In genomic region chr2:191656389-191656788, GRCh38 we compare ENCODE assay signal across 18 cellular contexts. TPM values are rescaled to one million over a fixed set of nuclear protein-coding genes. Genes with fewer than 3 reads are reported as not detected.
DNase-seq lines count a peak whose midpoint lies in the region; ATAC-seq and TF ChIP-seq lines count a peak whose summit lies in the region.
"Had no signal": no experiment of that assay in that cellular context is flagged by ENCODE, and none has a peak within 500 bp of the region (broad histone marks: within the 10 kb centered on the region; RNA-seq: fewer than 3 reads in every experiment).

No MANE protein-coding gene starts in this region.

- no peak for TF ChIP-seq POLR2A in esophagus squamous epithelium (IDR thresholded peaks at IDR 0.05)
- no peak for TF ChIP-seq POLR2A in right lobe of liver (IDR thresholded peaks at IDR 0.05)

- H3K36me3 ChIP-seq in esophagus squamous epithelium = no peaks in the 10 kb centered on the region
- H3K36me3 ChIP-seq in right lobe of liver = no peaks in the 10 kb centered on the region
- H3K36me3 ChIP-seq in aorta (ENCODE audit: control insufficient read depth in 1 of 2, insufficient read depth in 2 of 2, low read length in 1 of 2) = no peaks in the 10 kb centered on the region
- H3K36me3 ChIP-seq: heart right ventricle had no signal

- intact Hi-C loops in Right ventricle myocardium inferior (cut with DNase I) (no loop called here), cardiac septum (cut with DNase I) (no loop called here), esophagus squamous epithelium (cut with DNase I) (no loop called here), right lobe of liver (cut with DNase I) (no loop called here), aorta (cut with DNase I) (no loop called here)

- H3K27ac ChIP-seq in esophagus squamous epithelium (peak overlapping the region in 3 of 4 donors; percentile 27 to 61 (median 48)), right lobe of liver (peak overlapping the region; percentile 42 to 70 (median 49)), aorta (ENCODE audit: low read depth in 1 of 2, low read length in 2 of 2) (no peak overlapping the region)
- H3K27ac ChIP-seq: dorsolateral prefrontal cortex had no signal

- no peak for TF ChIP-seq CTCF in esophagus squamous epithelium (IDR thresholded peaks at IDR 0.05)
- TF ChIP-seq CTCF in right lobe of liver (IDR thresholded peaks at IDR 0.05) = no peak

- H3K4me1 ChIP-seq in esophagus squamous epithelium (peaks cover 0 to 15% (median 4%) of the 10 kb centered on the region in 3 donors), right lobe of liver (peaks cover 0 to 21% (median 4%) of the 10 kb centered on the region in 4 donors), aorta (ENCODE audit: control insufficient read depth in 1 of 2, insufficient read depth in 2 of 2, low read length in 2 of 2) (no peaks in the 10 kb centered on the region)

- ATAC-seq in Right ventricle myocardium inferior (peak; percentile 91), right lobe of liver (peak; percentile 79 to 91 (median 85)), aorta (ENCODE audit: low FRiP score) (peak; percentile 69), GM19351 (IDR thresholded peaks at IDR 0.05; ENCODE audit: unreplicated experiment) (no peak), GM21381 (IDR thresholded peaks at IDR 0.05; ENCODE audit: unreplicated experiment) (no peak)

- H3K9me3 ChIP-seq in esophagus squamous epithelium = no peaks in the 10 kb centered on the region
- no peaks in the 10 kb centered on the region for H3K9me3 ChIP-seq in right lobe of liver
- H3K9me3 ChIP-seq in aorta (ENCODE audit: control insufficient read depth, low read length) = no peaks in the 10 kb centered on the region
- H3K9me3 ChIP-seq: heart right ventricle had no signal

- H3K27me3 ChIP-seq in esophagus squamous epithelium (no peaks in the 10 kb centered on the region), right lobe of liver (no peaks in the 10 kb centered on the region), aorta (ENCODE audit: control insufficient read depth in 1 of 2, insufficient read depth in 2 of 2, low read length in 1 of 2) (no peaks in the 10 kb centered on the region)
- H3K27me3 ChIP-seq: dorsolateral prefrontal cortex, heart right ventricle had no signal

- DNase-seq in Right ventricle myocardium inferior (ENCODE audit: missing footprints) (no peak), cardiac septum (ENCODE audit: low spot score) (no peak), esophagus squamous epithelium (lab: John Stamatoyannopoulos, UW) (no peak), right lobe of liver (no peak), aorta (no peak), cortex of kidney (lab: John Stamatoyannopoulos, UW) (no peak)
- DNase-seq: 8988T; activated CD4-positive, CD25-positive, alpha-beta regulatory T cell treated with anti-CD3 and anti-CD28 coated beads, Interleukin-2, amount 50 U/mL, for 72 hours; amniotic stem cell; Calu3; dorsolateral prefrontal cortex; heart right ventricle; NCI-H1105 treated with DMSO at 0.1 percent for 48 hours; NCI-H510A; nephron progenitor cell had no signal

- H3K4me3 ChIP-seq in esophagus squamous epithelium (no peak overlapping the region), right lobe of liver (no peak overlapping the region), aorta (ENCODE audit: low read length in 2 of 2) (no peak overlapping the region)
- H3K4me3 ChIP-seq: dorsolateral prefrontal cortex, heart right ventricle, skin epidermis had no signal

RNA-seq across cellular contexts. Expression of gene NABP1, which starts 21.5 kb away (rescaled TPM):
- total RNA-seq in Right ventricle myocardium inferior = 5.1 TPM
- total RNA-seq in cardiac septum = 6.6 TPM
- total RNA-seq in esophagus squamous epithelium = 10 to 100 TPM; 13.8 to 50.3 (median 23.9) TPM
- 10 to 100 TPM in 5 of 6 experiments, 1 to 10 TPM in 1; 5.2 to 28.2 (median 20.7) TPM for total RNA-seq in right lobe of liver
- total RNA-seq in aorta = 10 to 100 TPM; 71.8 to 74.4 TPM
- polyA plus RNA-seq in aorta = 1 to 10 TPM; 5.7 to 6.0 TPM

Comparison
In these comparisons a context has a peak if more than half of its experiments do, and no peak if none do; other contexts are left out.
1. ATAC-seq: peak in Right ventricle myocardium inferior (single experiment), right lobe of liver (4 of 4) and aorta (single experiment); none in GM19351 (single experiment) and GM21381 (single experiment).
2. H3K27ac ChIP-seq: peak in esophagus squamous epithelium (3 of 4) and right lobe of liver (3 of 3); none in aorta (0 of 2).